Comparison of ENCODE assay signal across 18 cellular contexts in the genomic region with DNA sequence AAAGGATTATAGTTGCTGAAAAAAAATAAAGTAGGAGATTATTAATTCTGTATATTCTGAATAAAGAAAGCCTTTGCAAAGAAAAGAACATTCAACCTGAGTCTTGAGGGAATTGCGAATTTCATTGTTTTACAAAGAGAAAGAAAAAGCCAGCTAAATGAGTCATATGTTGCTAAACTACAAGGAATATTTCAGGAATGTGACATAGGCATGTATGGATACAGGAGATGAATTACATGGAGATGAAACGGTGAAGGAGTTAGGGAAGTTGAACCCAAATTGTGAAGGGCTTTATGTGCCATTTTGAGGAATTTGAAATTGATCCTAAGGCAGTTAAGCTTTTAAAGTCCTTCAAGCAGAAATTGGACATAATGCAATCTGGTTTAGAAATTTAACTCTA.
DNase-seq lines count a peak whose midpoint lies in the region; ATAC-seq, FAIRE-seq and TF ChIP-seq lines count a peak whose summit lies in the region.
"Had no signal": no experiment of that assay in that cellular context is flagged by ENCODE, and none has a peak within 500 bp of the region (broad histone marks: within the 10 kb centered on the region; RNA-seq: fewer than 3 reads in every experiment).

No MANE protein-coding gene starts in this region.

- peak; percentile 80 for FAIRE-seq in astrocyte (lab: Jason Lieb, UNC)
- FAIRE-seq: GM12891, TTC549 had no signal

- no peaks in the 10 kb centered on the region for H4K20me1 ChIP-seq in astrocyte (ENCODE audit: insufficient read depth, low read length)

- DNase-seq in HFFc6 (peak; percentile 41), astrocyte (ENCODE audit: low read depth) (peak; percentile 65), glomerular visceral epithelial cell (ENCODE audit: extremely low spot score) (peak; percentile 16), stromal cell of bone marrow (ENCODE audit: low read depth) (peak; percentile 6), mucosa of gallbladder (ENCODE audit: low spot score) (no peak)
- no peak for DNase-seq in activated CD8-positive, alpha-beta memory T cell treated with anti-CD3 and anti-CD28 coated beads for 24 hours
- DNase-seq: activated CD8-positive, alpha-beta T cell treated with anti-CD3 and anti-CD28 coated beads, Interleukin-2, amount 10 ng/mL, durations not matched to agents 7 days and 5 days; activated gamma-delta T cell treated with Interleukin-2 at 50 U/mL for 16 hours; cerebellar nuclear complex; NCI-H146; NCI-H748 treated with DMSO at 0.1 percent for 48 hours; SHP77 treated with DMSO at 0.1 percent for 48 hours; thyroid gland had no signal

- H3K4me2 ChIP-seq in astrocyte (ENCODE audit: low read length): peak overlapping the region; percentile 53

- H3K36me3 Mint-ChIP-seq in HFFc6 (ENCODE audit: low read depth): peaks cover 58% of the 10 kb centered on the region
- H3K36me3 Mint-ChIP-seq in astrocyte (ENCODE audit: low read depth, unreplicated experiment): peaks cover 33% of the 10 kb centered on the region

- peaks cover 9% of the 10 kb centered on the region for H3K4me1 ChIP-seq in astrocyte (ENCODE audit: insufficient read depth, low read length)
- H3K4me1 ChIP-seq: thyroid gland had no signal

- H3K79me2 ChIP-seq in astrocyte (ENCODE audit: insufficient read depth, low read length): peaks cover 4% of the 10 kb centered on the region

- no peaks in the 10 kb centered on the region for H3K27me3 ChIP-seq in astrocyte (ENCODE audit: insufficient read depth, low read length)
- H3K27me3 ChIP-seq: thyroid gland had no signal

- peaks cover 27% of the 10 kb centered on the region for H3K36me3 ChIP-seq in astrocyte (ENCODE audit: insufficient read depth, low read length)

- peaks cover 27% of the 10 kb centered on the region for H3K4me1 Mint-ChIP-seq in HFFc6 (ENCODE audit: low read depth)
- H3K4me1 Mint-ChIP-seq in astrocyte (ENCODE audit: low read depth, unreplicated experiment): peaks cover 18% of the 10 kb centered on the region
- H3K4me1 Mint-ChIP-seq: nephron had no signal

- no peak overlapping the region for H2AFZ ChIP-seq in astrocyte (ENCODE audit: low read depth, low read length)

- H3K9me3 Mint-ChIP-seq in HFFc6: peaks cover 11% of the 10 kb centered on the region
- peaks cover 4% of the 10 kb centered on the region for H3K9me3 Mint-ChIP-seq in astrocyte (ENCODE audit: unreplicated experiment)

- TF ChIP-seq CTCF in HFFc6 (IDR thresholded peaks at IDR 0.05): no peak
- TF ChIP-seq CTCF in astrocyte (IDR thresholded peaks at IDR 0.05; ENCODE audit: insufficient read depth, low read depth, low read length): no peak

- H3K4me3 ChIP-seq in astrocyte (ENCODE audit: insufficient read depth, low read depth, low read length): no peak overlapping the region
- H3K4me3 ChIP-seq: thyroid gland had no signal

- no peak for ATAC-seq in HG03175 (IDR thresholded peaks at IDR 0.05; ENCODE audit: unreplicated experiment)
- ATAC-seq: activated CD8-positive, alpha-beta T cell treated with anti-CD3 and anti-CD28 coated beads, Interleukin-2, amount 10 ng/mL, durations not matched to agents 7 days and 5 days had no signal

- peak overlapping the region; percentile 59 for H3K4me3 Mint-ChIP-seq in HFFc6
- H3K4me3 Mint-ChIP-seq in astrocyte (ENCODE audit: unreplicated experiment): peak overlapping the region; percentile 40
- H3K4me3 Mint-ChIP-seq: activated CD8-positive, alpha-beta T cell treated with anti-CD3 and anti-CD28 coated beads, Interleukin-2, amount 10 ng/mL, durations not matched to agents 7 days and 5 days; nephron had no signal

- peak overlapping the region; percentile 21 for H3K27ac ChIP-seq in astrocyte (ENCODE audit: low read depth, low read length)
- H3K27ac ChIP-seq: thyroid gland had no signal

- no peaks in the 10 kb centered on the region for H3K9me3 ChIP-seq in astrocyte (ENCODE audit: insufficient read depth, low read depth, low read length)
- H3K9me3 ChIP-seq: thyroid gland had no signal

- H3K27me3 Mint-ChIP-seq in HFFc6 (ENCODE audit: insufficient read depth) (0 out of 2 replicates have a peak, but pooled peaks cover 3% of the 10 kb centered on the region), astrocyte (ENCODE audit: low read depth, unreplicated experiment) (no peaks in the 10 kb centered on the region)
- H3K27me3 Mint-ChIP-seq: IgD-negative memory B cell had no signal

- no peak overlapping the region for H3K9ac ChIP-seq in astrocyte (ENCODE audit: low read length)

- H3K27ac Mint-ChIP-seq in HFFc6 (peak overlapping the region; percentile 74), astrocyte (ENCODE audit: unreplicated experiment) (peak overlapping the region; percentile 82)
- H3K27ac Mint-ChIP-seq: activated CD8-positive, alpha-beta T cell treated with anti-CD3 and anti-CD28 coated beads, Interleukin-2, amount 10 ng/mL, durations not matched to agents 7 days and 5 days; IgD-negative memory B cell had no signal

Comparison
In these comparisons a context has a peak if more than half of its experiments do, and no peak if none do; other contexts are left out.
1. DNase-seq: peak in HFFc6 (single experiment), astrocyte (single experiment), glomerular visceral epithelial cell (single experiment) and stromal cell of bone marrow (single experiment); none in activated CD8-positive, alpha-beta memory T cell treated with anti-CD3 and anti-CD28 coated beads for 24 hours (single experiment) and mucosa of gallbladder (single experiment).